ENCODE assay signal across 31 cellular contexts in genomic region chr10:97529685-97530465, GRCh38. TPM values are rescaled to one million over a fixed set of nuclear protein-coding genes. Genes with fewer than 3 reads are reported as not detected.
DNase-seq lines count a peak whose midpoint lies in the region; ATAC-seq, FAIRE-seq and TF ChIP-seq lines count a peak whose summit lies in the region.
"Had no signal": no experiment of that assay in that cellular context is flagged by ENCODE, and none has a peak within 500 bp of the region (broad histone marks: within the 10 kb centered on the region; RNA-seq: fewer than 3 reads in every experiment).

No MANE protein-coding gene starts in this region.

- H3K27ac ChIP-seq in HEK293 (ENCODE audit: extremely low read depth, low read depth, low read length), result no peak overlapping the region
- peak overlapping the region; percentile 59 for H3K27ac ChIP-seq in Panc1 (ENCODE audit: low read length)
- H3K27ac ChIP-seq in kidney (ENCODE audit: low read depth in 2 of 2, low read length in 2 of 2), result no peak overlapping the region
- H3K27ac ChIP-seq: body of pancreas, heart right ventricle, ovary, WERI-Rb-1 had no signal

- H3K27me3 ChIP-seq in Panc1 (ENCODE audit: control insufficient read depth, insufficient read depth, low read length), result no peaks in the 10 kb centered on the region
- H3K27me3 ChIP-seq: body of pancreas, heart right ventricle, ovary had no signal

- POLR2A ChIA-PET in HEK293 (lab: Yijun Ruan, JAX) (no interaction called here), Panc1 (lab: Charles Lee) (interaction anchor here (0.6 kb wide), 1 partner anchor 202 kb away, joined by 3 read pairs; no protein-coding TSS in a partner anchor)

- no peaks in the 10 kb centered on the region for H3K9me3 ChIP-seq in HEK293 (ENCODE audit: control insufficient read depth, insufficient read depth, low read depth, low read length)
- H3K9me3 ChIP-seq in Panc1 (ENCODE audit: control insufficient read depth, insufficient read depth, low read depth, low read length), result no peaks in the 10 kb centered on the region
- H3K9me3 ChIP-seq in kidney (ENCODE audit: control insufficient read depth in 1 of 2, low read length in 2 of 2), result no peaks in the 10 kb centered on the region
- H3K9me3 ChIP-seq: body of pancreas, HAP-1, heart right ventricle, mucosa of descending colon, ovary had no signal

- TF ChIP-seq CTCF in HEK293 (tag by site-specific recombination; IDR thresholded peaks at IDR 0.05) (no peak), Panc1 (IDR thresholded peaks at IDR 0.05) (no peak), kidney (IDR thresholded peaks at IDR 0.05; ENCODE audit: borderline replicate concordance, extremely low read depth, insufficient read depth) (no peak), lower leg skin (IDR thresholded peaks at IDR 0.05) (no peak)

- 84 to 85% methylated on average over 14 of the region's 14 CpGs for WGBS in lower leg skin, 2 donors

- no peaks in the 10 kb centered on the region for H3K4me1 ChIP-seq in HEK293 (ENCODE audit: control insufficient read depth, insufficient read depth, low read length)
- H3K4me1 ChIP-seq in Panc1 (ENCODE audit: control insufficient read depth, insufficient read depth, low read length), result peaks cover 24% of the 10 kb centered on the region
- peaks cover 0 to 6% of the 10 kb centered on the region in 2 donors for H3K4me1 ChIP-seq in kidney (ENCODE audit: control insufficient read depth in 1 of 2, insufficient read depth in 1 of 2, low read depth in 1 of 2, low read length in 2 of 2)
- H3K4me1 ChIP-seq: body of pancreas, HAP-1 had no signal

- FAIRE-seq in kidney (lab: Jason Lieb, UNC), result no peak
- FAIRE-seq: G401.6, keratinocyte, RCC 7860, small intestine had no signal

- CTCF ChIA-PET in HEK293 (lab: Yijun Ruan, JAX) (interaction anchor here (0.7 to 2.0 kb wide), 3 partner anchors 9 to 33 kb away, joined by 3 to 6 read pairs (median 3); no protein-coding TSS in a partner anchor), Panc1 (lab: Charles Lee) (interaction anchor here (0.6 kb wide), 1 partner anchor 1190 kb away, joined by 6 read pairs; no protein-coding TSS in a partner anchor)

- no peak for DNase-seq in Panc1 (ENCODE audit: low read depth, low spot score)
- peak; percentile 22 for DNase-seq in kidney
- no peak for DNase-seq in lower leg skin (ENCODE audit: low spot score in 2 of 2)
- DNase-seq in KG1 (lab: John Stamatoyannopoulos, UW), result no peak
- DNase-seq: activated CD4-positive, alpha-beta T cell treated with anti-CD3 and anti-CD28 coated beads for 48 hours; activated naive CD4-positive, alpha-beta T cell treated with anti-CD3 and anti-CD28 coated beads, Interleukin-2, amount 10 ng/mL, durations not matched to agents 7 days and 5 days; body of pancreas; C1 segment of cervical spinal cord; COR-L47; heart right ventricle; mucosa of descending colon; NCI-H1436 treated with DMSO at 0.1 percent for 48 hours; NCI-H2107; NCI-H446 treated with DMSO at 0.1 percent for 48 hours; NCI-H82; nephron progenitor cell; ovary; small intestine; stimulated activated naive B cell treated with anti-CD40 and anti-IgM and Interleukin-4, amounts not matched to agents 10 μg/mL and 1 μg/mL and 100 μg/mL, for 72 hours; substantia nigra; T-cell; trophoblast cell; WERI-Rb-1 had no signal

- H3K4me3 ChIP-seq in HEK293 (ENCODE audit: low read depth, low read length) (no peak overlapping the region), Panc1 (ENCODE audit: low read depth in 2 of 2, low read length in 2 of 2) (peak overlapping the region in 1 of 2 experiments; percentile 17; a peak in 3 of 4 replicates), kidney (ENCODE audit: low read length in 2 of 2) (no peak overlapping the region), lower leg skin (ENCODE audit: low read depth, poor library complexity, severe bottlenecking) (no peak overlapping the region)
- H3K4me3 ChIP-seq: body of pancreas, HAP-1, heart right ventricle, lung, mucosa of descending colon, ovary had no signal

- TF ChIP-seq POLR2A in lower leg skin (IDR thresholded peaks at IDR 0.05), result no peak

- intact Hi-C loops in Panc1 (cut with micrococcal nuclease; ENCODE audit: unreplicated experiment) (no loop called here), kidney (cut with DNase I) (no loop called here), lower leg skin (cut with DNase I; ENCODE audit: low total_unique reads) (no loop called here)

- H3K36me3 ChIP-seq in HEK293 (ENCODE audit: control insufficient read depth in 2 of 2, insufficient read depth in 1 of 2, low read length in 2 of 2) (no peaks in the 10 kb centered on the region), Panc1 (ENCODE audit: control insufficient read depth, insufficient read depth, low read length) (no peaks in the 10 kb centered on the region), kidney (ENCODE audit: control insufficient read depth in 1 of 2, insufficient read depth in 2 of 2, low read length in 2 of 2) (no peaks in the 10 kb centered on the region)
- H3K36me3 ChIP-seq: HAP-1, heart right ventricle, ovary, WERI-Rb-1 had no signal

- H3K9ac ChIP-seq in kidney (ENCODE audit: low read length in 2 of 2), result no peak overlapping the region

- peak; percentile 89 for ATAC-seq in Panc1
- ATAC-seq: activated T-helper 17 cell treated with anti-CD3 and anti-CD28 coated beads, Interleukin-2, amount 50 U/mL, for 72 hours; body of pancreas; mucosa of descending colon; stimulated activated naive B cell treated with anti-CD40 and anti-IgM and Interleukin-4, amounts not matched to agents 10 μg/mL and 1 μg/mL and 100 μg/mL, for 72 hours; T-cell had no signal

- in situ Hi-C loops in Panc1 (cut with HindIII; ENCODE audit: low pct_unique_long_range_greater_than_20kb, low sequenced_read_pairs), result no loop called here

- BruUV-seq in Panc1 (replicated peaks; lab: Mats Ljungman, UMichigan), result no TSS peak

TF ChIP-seq in HEK293, 187 proteins besides CTCF, POLR2A, EP300 and RAD21 (continues in another document):
- no peak for TF ChIP-seq PRDM10 (tag by site-specific recombination; IDR thresholded peaks at IDR 0.05)
- no peak for TF ChIP-seq ZNF155 (tag by site-specific recombination; IDR thresholded peaks at IDR 0.05)
- no peak for TF ChIP-seq ZNF776 (tag by site-specific recombination; IDR thresholded peaks at IDR 0.05; ENCODE audit: borderline replicate concordance)
- TF ChIP-seq ZBTB17 (tag by site-specific recombination; IDR thresholded peaks at IDR 0.05), result peak; percentile 29; the same call in 1 of the 2 replicates
- TF ChIP-seq ZNF600 (tag by site-specific recombination; IDR thresholded peaks at IDR 0.05), result 0 out of 2 replicates have a peak, but pooled peaks have one; percentile 23
- no peak for TF ChIP-seq KLF9 (tag by site-specific recombination; IDR thresholded peaks at IDR 0.05; ENCODE audit: low read depth)
- TF ChIP-seq GFI1B (tag by site-specific recombination; IDR thresholded peaks at IDR 0.05), result no peak

RNA-seq across cellular contexts. Expression of gene UBTD1, which starts 31.2 kb away (rescaled TPM):
- total RNA-seq in Panc1 (2021; ENCODE audit: unreplicated experiment), result 55.6 TPM
- 63.0 TPM for polyA plus RNA-seq in Panc1 (2012; ENCODE audit: insufficient read length)
- 17.4 TPM for total RNA-seq in kidney
- 26.1 TPM for polyA plus RNA-seq in kidney (ENCODE audit: insufficient read depth, low read depth, low replicate concordance)
- 10 to 100 TPM; 42.7 to 60.6 (median 59.6) TPM for total RNA-seq in lower leg skin

RNA-seq across cellular contexts. Expression of gene MMS19, which starts 31.7 kb away (rescaled TPM):
- total RNA-seq in Panc1 (2021; ENCODE audit: unreplicated experiment) (83.3 TPM), kidney (56.1 TPM), lower leg skin (100 to 1,000 TPM; 103 to 142 (median 115) TPM)
- polyA plus RNA-seq in Panc1 (2012; ENCODE audit: insufficient read length), result 81.5 TPM
- polyA plus RNA-seq in kidney (ENCODE audit: insufficient read depth, low read depth, low replicate concordance), result 49.7 TPM

RNA-seq across cellular contexts. Expression of gene ANKRD2, which starts 42.7 kb away (rescaled TPM):
- total RNA-seq in Panc1 (2021; ENCODE audit: unreplicated experiment), result 0.98 TPM
- polyA plus RNA-seq in Panc1 (2012; ENCODE audit: insufficient read length), result 0.56 TPM
- 3.6 TPM for total RNA-seq in kidney
- polyA plus RNA-seq in kidney (ENCODE audit: insufficient read depth, low read depth, low replicate concordance), result 10.0 TPM
- 1 to 10 TPM; 3.6 to 5.5 (median 4.8) TPM for total RNA-seq in lower leg skin
- total RNA-seq: activated T-helper 17 cell treated with anti-CD3 and anti-CD28 coated beads, Interleukin-2, amount 50 U/mL, for 72 hours; body of pancreas had no signal

RNA-seq across cellular contexts. Expression of gene HOGA1, which starts 54.3 kb away (rescaled TPM):
- total RNA-seq in Panc1 (2021; ENCODE audit: unreplicated experiment) (0.08 TPM), kidney (28.8 TPM), lower leg skin (1 to 10 TPM; 1.3 to 3.6 (median 2.1) TPM)
- polyA plus RNA-seq in Panc1 (2012; ENCODE audit: insufficient read length), result 0.16 TPM
- 100 TPM for polyA plus RNA-seq in kidney (ENCODE audit: insufficient read depth, low read depth, low replicate concordance)
- total RNA-seq: activated T-helper 17 cell treated with anti-CD3 and anti-CD28 coated beads, Interleukin-2, amount 50 U/mL, for 72 hours had no signal

RNA-seq across cellular contexts. Expression of gene C10orf62, which starts 59.6 kb away (rescaled TPM):
- not detected for total RNA-seq in Panc1 (2021; ENCODE audit: unreplicated experiment)
- polyA plus RNA-seq in Panc1 (2012; ENCODE audit: insufficient read length), result not detected
- 1.6 TPM for total RNA-seq in kidney
- polyA plus RNA-seq in kidney (ENCODE audit: insufficient read depth, low read depth, low replicate concordance), result 0.77 TPM
- under 1 TPM in 1 of 4 donors, not detected in 3; 0.32 TPM for total RNA-seq in lower leg skin
- total RNA-seq: activated T-helper 17 cell treated with anti-CD3 and anti-CD28 coated beads, Interleukin-2, amount 50 U/mL, for 72 hours; fibroblast of villous mesenchyme; mucosa of descending colon; T-cell had no signal
- polyA plus RNA-seq: keratinocyte, lung, ovary, small intestine had no signal
